In genomic region chr18:57776354-57776753, GRCh38 we compare ENCODE assay signal across 1 cellular context.
TF ChIP-seq lines count a peak whose summit lies in the region.

No MANE protein-coding gene starts in this region.

TF ChIP-seq in H1, 55 proteins besides CTCF, POLR2A, EP300 and RAD21 (continued from another document):
- no peak for TF ChIP-seq TAF7 (optimal IDR thresholded peaks at IDR 0.05; ENCODE audit: borderline replicate concordance, low read depth, low read length)
- TF ChIP-seq KDM4A (IDR thresholded peaks at IDR 0.05; ENCODE audit: low read depth, low read length, severe bottlenecking): no peak
- no peak for TF ChIP-seq KDM1A (IDR thresholded peaks at IDR 0.05; ENCODE audit: borderline replicate concordance, low read length)
TF ChIP-seq in H1: peak in this region for 0.
